ENCODE assay signal across 1 cellular context in genomic region chr2:159574246-159574645, GRCh38.
TF ChIP-seq lines count a peak whose summit lies in the region.

No MANE protein-coding gene starts in this region.

TF ChIP-seq in K562, 482 proteins besides CTCF, POLR2A, EP300 and RAD21:
- 0 out of 2 replicates have a peak, but pooled peaks have one; percentile 2 for TF ChIP-seq ZNF316 (IDR thresholded peaks at IDR 0.05)
- no peak for TF ChIP-seq SMARCE1 (IDR thresholded peaks at IDR 0.05)
TF ChIP-seq in K562: peak in this region for 1.
